In the genomic region with DNA sequence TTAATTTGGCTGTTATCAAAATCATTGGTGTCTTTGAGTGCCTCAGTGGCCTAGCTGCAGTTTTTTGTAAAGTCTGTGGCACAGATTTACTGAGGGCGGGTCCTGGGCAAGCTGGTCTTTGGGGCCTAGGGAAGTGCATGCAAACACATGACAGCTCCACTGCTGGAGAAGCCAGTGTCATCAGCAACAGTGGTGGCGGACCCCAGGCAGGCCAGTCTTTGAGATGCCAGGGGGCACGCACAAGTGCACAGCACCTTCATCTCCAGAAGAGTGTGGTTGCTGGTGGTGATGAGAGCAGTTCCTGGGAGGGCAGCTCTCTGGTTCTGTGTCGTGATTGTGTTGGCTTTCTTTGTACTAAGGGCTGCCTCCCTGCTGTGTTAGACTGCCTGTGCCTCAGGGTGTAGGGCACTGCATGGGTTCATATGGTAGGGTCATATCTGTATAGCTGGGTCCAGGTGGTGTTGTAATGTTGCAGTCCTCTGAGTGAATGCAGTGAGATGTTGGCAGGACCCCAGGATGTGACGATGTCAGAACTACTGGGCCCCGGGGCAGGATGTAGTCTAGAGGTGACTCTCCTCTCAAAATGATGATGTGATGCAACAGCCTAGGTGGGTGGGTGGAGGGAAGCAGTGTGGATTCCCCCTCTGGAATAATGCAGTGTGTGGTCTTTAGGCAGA, we compare ENCODE assay signal across 17 cellular contexts.
"Had no signal": no experiment of that assay in that cellular context is flagged by ENCODE, and none has a peak within 500 bp of the region (broad histone marks: within the 10 kb centered on the region; RNA-seq: fewer than 3 reads in every experiment).

No MANE protein-coding gene starts in this region.

- H3K27me3 ChIP-seq: neural progenitor cell, ovary, stomach, upper lobe of right lung had no signal

- ATAC-seq: effector memory CD8-positive, alpha-beta T cell; sciatic nerve; upper lobe of right lung had no signal

- H3K4me1 ChIP-seq: stomach, upper lobe of right lung had no signal

- H3K4me3 ChIP-seq: lung, neural progenitor cell, ovary, stomach, thoracic aorta, upper lobe of right lung had no signal

- H3K4me3 Mint-ChIP-seq: activated CD4-positive, alpha-beta T cell treated with anti-CD3 and anti-CD28 coated beads, Interleukin-2, amount 10 ng/mL, durations not matched to agents 7 days and 5 days; activated naive CD8-positive, alpha-beta T cell; brain; dendritic cell treated with granulocyte-macrophage colony-stimulating factor and Interleukin-4, amounts not matched to agents 40 ng/mL and 50 ng/mL, for 4 days; effector memory CD8-positive, alpha-beta T cell; neural progenitor cell had no signal

- DNase-seq: activated CD4-positive, alpha-beta T cell treated with anti-CD3 and anti-CD28 coated beads, Interleukin-2, amount 10 ng/mL, durations not matched to agents 7 days and 5 days; activated CD8-positive, alpha-beta memory T cell treated with anti-CD3 and anti-CD28 coated beads for 24 hours; activated gamma-delta T cell treated with Interleukin-2 at 50 U/mL for 16 hours; amniotic stem cell; effector memory CD8-positive, alpha-beta T cell; ovary; stimulated activated CD4-positive, alpha-beta T cell treated with anti-CD3 and anti-CD28 coated beads, Interleukin-2, amount 100 ng/mL, for 24 hours; stomach; upper lobe of right lung had no signal

- H3K27ac ChIP-seq: epithelial cell of prostate, neural progenitor cell, ovary, stomach, thoracic aorta, upper lobe of right lung had no signal

- H3K27ac Mint-ChIP-seq: activated CD4-positive, alpha-beta T cell treated with anti-CD3 and anti-CD28 coated beads, Interleukin-2, amount 10 ng/mL, durations not matched to agents 7 days and 5 days; activated naive CD8-positive, alpha-beta T cell; brain; dendritic cell treated with granulocyte-macrophage colony-stimulating factor and Interleukin-4, amounts not matched to agents 40 ng/mL and 50 ng/mL, for 4 days; effector memory CD8-positive, alpha-beta T cell; neural progenitor cell had no signal

- H3K9ac ChIP-seq: neural progenitor cell had no signal

- H3K36me3 ChIP-seq: neural progenitor cell, ovary, stomach, thoracic aorta, upper lobe of right lung had no signal

- H3K4me2 ChIP-seq: neural progenitor cell had no signal

- H3K27me3 Mint-ChIP-seq: activated CD4-positive, alpha-beta T cell treated with anti-CD3 and anti-CD28 coated beads, Interleukin-2, amount 10 ng/mL, durations not matched to agents 7 days and 5 days; activated naive CD8-positive, alpha-beta T cell; dendritic cell treated with granulocyte-macrophage colony-stimulating factor and Interleukin-4, amounts not matched to agents 40 ng/mL and 50 ng/mL, for 4 days; effector memory CD8-positive, alpha-beta T cell had no signal

- H3K36me3 Mint-ChIP-seq: activated naive CD8-positive, alpha-beta T cell; brain; neural progenitor cell had no signal

- H3K9me3 ChIP-seq: ovary, thoracic aorta, upper lobe of right lung had no signal

- H2AFZ ChIP-seq: neural progenitor cell had no signal

- H3K4me1 Mint-ChIP-seq: activated CD4-positive, alpha-beta T cell treated with anti-CD3 and anti-CD28 coated beads, Interleukin-2, amount 10 ng/mL, durations not matched to agents 7 days and 5 days had no signal

- H3K9me3 Mint-ChIP-seq: neural progenitor cell had no signal
